ENCODE assay signal across 8 cellular contexts in genomic region chr7:105013818-105014724, GRCh38. TPM values are rescaled to one million over a fixed set of nuclear protein-coding genes. Genes with fewer than 3 reads are reported as not detected.
DNase-seq lines count a peak whose midpoint lies in the region; TF ChIP-seq lines count a peak whose summit lies in the region.

Gene KMT2E, plus strand, starts transcription at chr7:105014205. Its CDS starts 26,748 bp downstream, at chr7:105040953.

- DNase-seq in Daoy (ENCODE audit: low read depth): peak; percentile 97
- DNase-seq in H4 (ENCODE audit: low spot score): peak; percentile 76
- peak; percentile 80 for DNase-seq in M059J (ENCODE audit: low read depth)
- peak; percentile 86 for DNase-seq in SK-N-DZ (ENCODE audit: low spot score)
- DNase-seq in activated naive CD4-positive, alpha-beta T cell treated with Interleukin-2 at 50 U/mL for 16 hours: peak; percentile 94
- peak; percentile 80 for DNase-seq in germinal center (ENCODE audit: low spot score)
- DNase-seq in occipital lobe (lab: John Stamatoyannopoulos, UW): peak; percentile 79
- peak; percentile 94 for DNase-seq in suprapubic skin (ENCODE audit: low spot score in 2 of 2)

- peak within 1 kb of the TSS; percentile 89 for H3K4me3 ChIP-seq in suprapubic skin

- peaks cover 42% of the 10 kb centered on the region for H3K4me1 ChIP-seq in suprapubic skin

- peak; percentile 56 to 95 for TF ChIP-seq POLR2A in suprapubic skin (IDR thresholded peaks at IDR 0.05)

- H3K27ac ChIP-seq in suprapubic skin: peak within 1 kb of the TSS; percentile 100

- no peaks in the 10 kb centered on the region for H3K27me3 ChIP-seq in suprapubic skin

- under 1% methylated on average over 40 of the region's 70 CpGs for WGBS in suprapubic skin

- TF ChIP-seq EP300 in suprapubic skin (IDR thresholded peaks at IDR 0.05): no peak

- H3K9me3 ChIP-seq in suprapubic skin: no peaks in the 10 kb centered on the region

- H3K36me3 ChIP-seq in suprapubic skin: no peaks in the 10 kb centered on the region

- peak in 1 of 2 donors; percentile 34 for TF ChIP-seq CTCF in suprapubic skin (IDR thresholded peaks at IDR 0.05)

RNA-seq across cellular contexts. Expression of gene KMT2E, which starts in this region (rescaled TPM):
- 36.7 and 66.7 TPM in 2 replicates for total RNA-seq in Daoy (2014; rRNA removed; shearing (Covaris generic))
- total RNA-seq in H4 (2014; rRNA removed; shearing (Covaris generic)): 19.4 and 38.2 TPM in 2 replicates
- total RNA-seq in M059J (2014; rRNA removed; shearing (Covaris generic)): 41.5 and 43.6 TPM in 2 replicates
- polyA plus RNA-seq in SK-N-DZ (2014; cell fraction: cytosol; rRNA removed): 24.2 and 29.9 TPM in 2 replicates
- polyA plus RNA-seq in SK-N-DZ (2014; cell fraction: nucleus; rRNA removed): 26.7 and 45.3 TPM in 2 replicates
- total RNA-seq in occipital lobe (261 TPM), suprapubic skin (100 to 1,000 TPM in 2 of 4 donors, 10 to 100 TPM in 2; 93.9 to 208 (median 118) TPM)

Comparison
In these comparisons a context has a peak if more than half of its experiments do, and no peak if none do; other contexts are left out.
1. Peak in every context shown above with its lines: DNase-seq, H3K4me3 ChIP-seq and H3K27ac ChIP-seq.